11 cellular contexts compared by ENCODE assay signal in genomic region chr5:160133071-160133917, GRCh38. TPM values are rescaled to one million over a fixed set of nuclear protein-coding genes. Genes with fewer than 3 reads are reported as not detected.
DNase-seq lines count a peak whose midpoint lies in the region; ATAC-seq and TF ChIP-seq lines count a peak whose summit lies in the region.
"Had no signal": no experiment of that assay in that cellular context is flagged by ENCODE, and none has a peak within 500 bp of the region (broad histone marks: within the 10 kb centered on the region; RNA-seq: fewer than 3 reads in every experiment).

No MANE protein-coding gene starts in this region.

- H3K4me3 ChIP-seq in IMR-90 (ENCODE audit: insufficient read depth, low read depth, low read length) (no peak overlapping the region), MM.1S (ENCODE audit: low read length) (no peak overlapping the region)

- no peak overlapping the region for H3K4me2 ChIP-seq in IMR-90 (ENCODE audit: low read depth, low read length)
- no peak overlapping the region for H3K4me2 ChIP-seq in MM.1S (ENCODE audit: low read depth, low read length)

- no peaks in the 10 kb centered on the region for H3K9me1 ChIP-seq in IMR-90 (ENCODE audit: insufficient read depth, low read length)

- H3K79me2 ChIP-seq in MM.1S (ENCODE audit: low read length): no peaks in the 10 kb centered on the region

- dilution Hi-C loops in IMR-90 (cut with HindIII; ENCODE audit: low sequenced_read_pairs, unreplicated experiment): no loop called here

- no peak overlapping the region for H3K56ac ChIP-seq in IMR-90 (ENCODE audit: extremely low read depth, insufficient read depth, low read length)

- H3K27me3 ChIP-seq in IMR-90 (ENCODE audit: control insufficient read depth, insufficient read depth, low read length): no peaks in the 10 kb centered on the region
- no peaks in the 10 kb centered on the region for H3K27me3 ChIP-seq in MM.1S (replicated peaks; ENCODE audit: insufficient read depth, low read length)

- peak overlapping the region in 1 of 2 experiments; percentile 9; a peak in 1 of 4 replicates for H4K8ac ChIP-seq in IMR-90 (ENCODE audit: low read depth in 2 of 2, low read length in 2 of 2)

- TF ChIP-seq RAD21 in IMR-90 (IDR thresholded peaks at IDR 0.05; ENCODE audit: low read length): no peak

- intact Hi-C loops in IMR-90 (cut with micrococcal nuclease): no loop called here

- POLR2A ChIA-PET in IMR-90 (lab: Charles Lee; ENCODE audit: unreplicated experiment): no interaction called here

- no peak for TF ChIP-seq POLR2A in IMR-90 (IDR thresholded peaks at IDR 0.05; ENCODE audit: low read depth, low read length)

- H2AK5ac ChIP-seq in IMR-90 (ENCODE audit: low read depth, low read length): 0 out of 2 replicates have a peak overlapping the region, but pooled peaks have one; percentile 16

- H3K4ac ChIP-seq in IMR-90 (ENCODE audit: low read depth, low read length): no peak overlapping the region

- no peak overlapping the region; the same call in 1 of the 2 replicates for H3K14ac ChIP-seq in IMR-90 (replicated peaks; ENCODE audit: low read depth, low read length)

- no peak overlapping the region for H3K23ac ChIP-seq in IMR-90 (ENCODE audit: low read depth, low read length)

- H3K9ac ChIP-seq in IMR-90 (ENCODE audit: low read depth, low read length) (no peak overlapping the region), MM.1S (ENCODE audit: low read length) (no peak overlapping the region)

- H4K5ac ChIP-seq in IMR-90 (ENCODE audit: low read depth, low read length): no peak overlapping the region

- no peak overlapping the region for H2BK20ac ChIP-seq in IMR-90 (ENCODE audit: low read depth, low read length)

- in situ Hi-C loops in IMR-90 (cut with MboI; ENCODE audit: low sequenced_read_pairs): no loop called here

- H2BK5ac ChIP-seq in IMR-90 (ENCODE audit: low read depth, low read length, poor library complexity, severe bottlenecking): no peak overlapping the region

- DNase-seq in IMR-90: no peak
- DNase-seq in ecto neural progenitor cell (ENCODE audit: low spot score): peak; percentile 70
- peak; percentile 34 for DNase-seq in kidney tubule cell (ENCODE audit: low spot score)
- DNase-seq in smooth muscle cell of the brain vasculature (ENCODE audit: low read depth, low spot score): peak; percentile 59
- no peak for DNase-seq in NCI-H82 (lab: John Stamatoyannopoulos, UW)
- no peak for DNase-seq in MM.1S
- DNase-seq in NOMO-1 treated with dmso at 0.1 percent for 144 hours (lab: John Stamatoyannopoulos, UW; ENCODE audit: unreplicated experiment): no peak
- DNase-seq: effector memory CD8-positive, alpha-beta T cell; stimulated activated CD4-positive, alpha-beta T cell treated with anti-CD3 and anti-CD28 coated beads, Interleukin-2, amount 100 ng/mL, for 24 hours had no signal

- ATAC-seq in IMR-90 (ENCODE audit: low read depth) (no peak), GM19035 (IDR thresholded peaks at IDR 0.05; ENCODE audit: unreplicated experiment) (no peak)
- ATAC-seq: effector memory CD8-positive, alpha-beta T cell; HCT116 had no signal

- H3K18ac ChIP-seq in IMR-90 (ENCODE audit: low read depth, low read length): no peak overlapping the region

- H3K27ac ChIP-seq in IMR-90 (ENCODE audit: insufficient read depth, low read length) (no peak overlapping the region), MM.1S (ENCODE audit: low read length) (no peak overlapping the region)

- H4K20me1 ChIP-seq in IMR-90 (ENCODE audit: insufficient read depth, low read length) (no peaks in the 10 kb centered on the region), MM.1S (ENCODE audit: insufficient read depth, low read length) (no peaks in the 10 kb centered on the region)

- no peak overlapping the region; the same call in 2 of the 3 replicates for H2BK15ac ChIP-seq in IMR-90 (ENCODE audit: low read depth, low read length)

- CTCF ChIA-PET in IMR-90 (lab: Yijun Ruan, JAX): no interaction called here

- 53% methylated on average over 14 of the region's 31 CpGs; no CpG with 5 or more reads in 1 of the 2 experiments for WGBS in IMR-90 (ENCODE audit: extremely low coverage in 2 of 2, insufficient read length in 1 of 2), 2 experiments

- H2BK120ac ChIP-seq in IMR-90 (ENCODE audit: low read depth, low read length): no peak overlapping the region

- H3K4me1 ChIP-seq in IMR-90 (ENCODE audit: control insufficient read depth, insufficient read depth, low read length) (no peaks in the 10 kb centered on the region), MM.1S (ENCODE audit: low read length) (no peaks in the 10 kb centered on the region)

- H3F3A ChIP-seq in MM.1S (ENCODE audit: insufficient read depth, low read length): no peaks in the 10 kb centered on the region

- H2AFZ ChIP-seq in IMR-90 (replicated peaks; ENCODE audit: low read length, poor library complexity) (peak overlapping the region; percentile 82), MM.1S (ENCODE audit: low read length) (no peak overlapping the region)

- no peak for TF ChIP-seq CTCF in IMR-90 (conservative IDR thresholded peaks at IDR 0.05; ENCODE audit: low read depth, low read length)
- no peak for TF ChIP-seq CTCF in MM.1S (IDR thresholded peaks at IDR 0.05; ENCODE audit: low read length)

- H3K36me3 ChIP-seq in IMR-90 (ENCODE audit: control insufficient read depth, insufficient read depth, low read length) (no peaks in the 10 kb centered on the region), MM.1S (replicated peaks; ENCODE audit: insufficient read depth, low read length) (no peaks in the 10 kb centered on the region)

- H4K91ac ChIP-seq in IMR-90 (ENCODE audit: insufficient read depth, low read depth, low read length): no peak overlapping the region

- H3K9me3 ChIP-seq in IMR-90 (ENCODE audit: control insufficient read depth, insufficient read depth, low read length): no peaks in the 10 kb centered on the region
- no peaks in the 10 kb centered on the region for H3K9me3 ChIP-seq in MM.1S (replicated peaks; ENCODE audit: insufficient read depth, low read length)

- BruUV-seq in IMR-90 (replicated peaks; lab: Mats Ljungman, UMichigan): no TSS peak

- no peaks in the 10 kb centered on the region for H3K79me1 ChIP-seq in IMR-90 (ENCODE audit: low read depth in 1 of 2, low read length in 2 of 2)

- no peaks in the 10 kb centered on the region for H3K9me2 ChIP-seq in MM.1S (replicated peaks; ENCODE audit: insufficient read depth, low read length)

- H2AK9ac ChIP-seq in IMR-90 (replicated peaks; ENCODE audit: low read depth, low read length, poor library complexity): no peak overlapping the region

TF ChIP-seq in IMR-90, 13 proteins besides CTCF, POLR2A, EP300 and RAD21:
- TF ChIP-seq, protein P1, sequence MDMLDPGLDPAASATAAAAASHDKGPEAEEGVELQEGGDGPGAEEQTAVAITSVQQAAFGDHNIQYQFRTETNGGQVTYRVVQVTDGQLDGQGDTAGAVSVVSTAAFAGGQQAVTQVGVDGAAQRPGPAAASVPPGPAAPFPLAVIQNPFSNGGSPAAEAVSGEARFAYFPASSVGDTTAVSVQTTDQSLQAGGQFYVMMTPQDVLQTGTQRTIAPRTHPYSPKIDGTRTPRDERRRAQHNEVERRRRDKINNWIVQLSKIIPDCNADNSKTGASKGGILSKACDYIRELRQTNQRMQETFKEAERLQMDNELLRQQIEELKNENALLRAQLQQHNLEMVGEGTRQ (IDR thresholded peaks at IDR 0.05; ENCODE audit: low read depth, low read length): no peak
- TF ChIP-seq SMC3 (IDR thresholded peaks at IDR 0.05; ENCODE audit: low read depth, low read length) (no peak), CEBPB (IDR thresholded peaks at IDR 0.05; ENCODE audit: low read depth, low read length) (no peak), MAZ (IDR thresholded peaks at IDR 0.05; ENCODE audit: borderline replicate concordance, low read depth, low read length) (no peak), FOS (IDR thresholded peaks at IDR 0.05; ENCODE audit: low read depth, low read length) (no peak), RFX5 (IDR thresholded peaks at IDR 0.05; ENCODE audit: low read depth, low read length) (no peak), MXI1 (IDR thresholded peaks at IDR 0.05; ENCODE audit: borderline replicate concordance, low read depth, low read length) (no peak), BHLHE40 (IDR thresholded peaks at IDR 0.05; ENCODE audit: low read depth, low read length) (no peak), RCOR1 (IDR thresholded peaks at IDR 0.05; ENCODE audit: insufficient replicate concordance, low read length) (no peak), MAFK (IDR thresholded peaks at IDR 0.05; ENCODE audit: low read depth, low read length) (no peak), CHD1 (IDR thresholded peaks at IDR 0.05; ENCODE audit: low read depth, low read length) (no peak), NFE2L2 (IDR thresholded peaks at IDR 0.05; ENCODE audit: low read depth, low read length) (no peak)
- TF ChIP-seq, protein P2, sequence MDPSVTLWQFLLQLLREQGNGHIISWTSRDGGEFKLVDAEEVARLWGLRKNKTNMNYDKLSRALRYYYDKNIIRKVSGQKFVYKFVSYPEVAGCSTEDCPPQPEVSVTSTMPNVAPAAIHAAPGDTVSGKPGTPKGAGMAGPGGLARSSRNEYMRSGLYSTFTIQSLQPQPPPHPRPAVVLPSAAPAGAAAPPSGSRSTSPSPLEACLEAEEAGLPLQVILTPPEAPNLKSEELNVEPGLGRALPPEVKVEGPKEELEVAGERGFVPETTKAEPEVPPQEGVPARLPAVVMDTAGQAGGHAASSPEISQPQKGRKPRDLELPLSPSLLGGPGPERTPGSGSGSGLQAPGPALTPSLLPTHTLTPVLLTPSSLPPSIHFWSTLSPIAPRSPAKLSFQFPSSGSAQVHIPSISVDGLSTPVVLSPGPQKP (IDR thresholded peaks at IDR 0.05; ENCODE audit: borderline replicate concordance, low read depth, low read length): no peak

RNA-seq across cellular contexts. Expression of gene PWWP2A, which starts 14.0 kb away (rescaled TPM):
- total RNA-seq in IMR-90 (2012; rRNA removed): 12.5 and 14.4 TPM in 2 replicates
- 7.5 and 8.8 TPM in 2 replicates for polyA plus RNA-seq in IMR-90 (2012; rRNA removed)
- 4.0 TPM in 2 replicates for polyA plus RNA-seq in IMR-90 (2012; cell fraction: cytosol; rRNA removed)
- polyA plus RNA-seq in IMR-90 (2012; cell fraction: nucleus; rRNA removed; ENCODE audit: low replicate concordance): 4.4 and 12.8 TPM in 2 replicates

Comparison
In these comparisons a context has a peak if more than half of its experiments do, and no peak if none do; other contexts are left out.
1. DNase-seq: peak in ecto neural progenitor cell (single experiment), kidney tubule cell (single experiment) and smooth muscle cell of the brain vasculature (single experiment); none in IMR-90 (single experiment), NCI-H82 (single experiment), MM.1S (single experiment) and NOMO-1 treated with dmso at 0.1 percent for 144 hours (single experiment).